In the genomic region with DNA sequence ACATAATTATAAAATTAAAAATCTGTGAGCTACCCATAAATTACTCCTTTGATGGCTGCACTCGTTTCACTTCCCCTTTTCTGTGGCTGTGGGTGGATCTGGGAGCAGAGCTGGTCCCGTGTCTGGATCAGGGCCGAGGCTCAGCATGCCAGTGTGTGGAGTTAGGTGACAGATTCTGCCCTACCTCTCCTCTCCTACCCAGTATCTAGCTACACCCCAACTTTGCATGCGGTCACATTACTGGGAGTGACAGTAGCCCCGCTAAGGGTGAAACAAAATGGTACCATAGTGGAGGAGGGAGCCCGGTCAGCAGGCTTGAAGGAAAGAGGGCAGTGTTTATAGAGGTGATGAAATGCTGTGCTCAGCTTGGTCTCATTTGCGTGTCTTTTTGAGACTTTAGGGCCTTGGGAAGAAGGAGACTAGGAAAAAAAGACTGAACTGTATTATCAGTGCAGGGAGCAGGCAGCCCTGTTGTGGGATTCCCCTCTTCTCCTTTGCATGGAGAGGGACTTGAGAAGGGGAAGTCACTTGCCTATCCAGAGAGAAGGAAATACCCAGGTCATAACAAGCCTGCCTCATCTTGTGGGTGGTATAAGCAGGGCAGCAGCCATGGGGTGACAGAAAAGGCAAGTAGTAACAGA, we compare ENCODE assay signal across 8 cellular contexts. TPM values are rescaled to one million over a fixed set of nuclear protein-coding genes. Genes with fewer than 3 reads are reported as not detected.
A peak's percentile ranks its signal among the peaks of the same experiment; 100 is the strongest.
DNase-seq lines count a peak whose midpoint lies in the region; ATAC-seq and TF ChIP-seq lines count a peak whose summit lies in the region.

No MANE protein-coding gene starts in this region.

- H3K9me3 ChIP-seq in CD8-positive, alpha-beta memory T cell (ENCODE audit: low read length), result no peaks in the 10 kb centered on the region
- no peaks in the 10 kb centered on the region for H3K9me3 ChIP-seq in gastroesophageal sphincter
- H3K9me3 ChIP-seq in testis, result no peaks in the 10 kb centered on the region

- no peak overlapping the region for H3K4me3 ChIP-seq in CD8-positive, alpha-beta memory T cell (ENCODE audit: low read length)
- H3K4me3 ChIP-seq in gastroesophageal sphincter (no peak overlapping the region), testis (no peak overlapping the region)

- no peak for TF ChIP-seq EP300 in gastroesophageal sphincter (IDR thresholded peaks at IDR 0.05)

- H3K27ac Mint-ChIP-seq in CD8-positive, alpha-beta memory T cell, result peak overlapping the region in 5 of 8 donors; percentile 1 to 64 (median 22)

- H3K9me3 Mint-ChIP-seq in CD8-positive, alpha-beta memory T cell, result no peaks in the 10 kb centered on the region

- no peak overlapping the region for H3K4me3 Mint-ChIP-seq in CD8-positive, alpha-beta memory T cell

- intact Hi-C loops in testis (cut with DNase I; ENCODE audit: low total_unique reads), result no loop called here

- H3K4me1 ChIP-seq in CD8-positive, alpha-beta memory T cell (ENCODE audit: insufficient read depth, low read length), result no peaks in the 10 kb centered on the region
- peaks cover 12 to 73% (median 17%) of the 10 kb centered on the region in 3 donors for H3K4me1 ChIP-seq in gastroesophageal sphincter
- peaks cover 10% of the 10 kb centered on the region for H3K4me1 ChIP-seq in testis

- no peak for TF ChIP-seq POLR2A in gastroesophageal sphincter (IDR thresholded peaks at IDR 0.05)
- no peak for TF ChIP-seq POLR2A in testis (IDR thresholded peaks at IDR 0.05)

- H3K36me3 Mint-ChIP-seq in CD8-positive, alpha-beta memory T cell, result peaks cover 0 to 2% (median 0%) of the 10 kb centered on the region in 3 donors

- no peaks in the 10 kb centered on the region for H3K36me3 ChIP-seq in CD8-positive, alpha-beta memory T cell (ENCODE audit: insufficient read depth, low read length)
- no peaks in the 10 kb centered on the region for H3K36me3 ChIP-seq in gastroesophageal sphincter
- H3K36me3 ChIP-seq in testis (ENCODE audit: low read depth, missing control alignments), result no peaks in the 10 kb centered on the region

- no peaks in the 10 kb centered on the region for H3K27me3 Mint-ChIP-seq in CD8-positive, alpha-beta memory T cell

- no peak overlapping the region for H3K27ac ChIP-seq in CD8-positive, alpha-beta memory T cell (ENCODE audit: low read depth, low read length)
- H3K27ac ChIP-seq in gastroesophageal sphincter (peak overlapping the region in 3 of 4 donors; percentile 1 to 33 (median 2)), testis (no peak overlapping the region)

- ATAC-seq in GM19397 (IDR thresholded peaks at IDR 0.05; ENCODE audit: unreplicated experiment) (peak; percentile 59), HG03342 (IDR thresholded peaks at IDR 0.05; ENCODE audit: unreplicated experiment) (peak; percentile 62), gastroesophageal sphincter (peak; percentile 54)

- no peak for DNase-seq in CD8-positive, alpha-beta memory T cell
- DNase-seq in GM10248 (ENCODE audit: extremely low spot score) (no peak), testis (no peak), nucleus accumbens (lab: John Stamatoyannopoulos, UW) (no peak), SW 1271 (lab: John Stamatoyannopoulos, UW) (no peak)

- CTCF ChIA-PET in CD8-positive, alpha-beta memory T cell (lab: Charles Lee), result no interaction called here
- CTCF ChIA-PET in GM10248 (lab: Yijun Ruan, JAX), result interaction anchor here (1.5 to 3.9 kb wide), 6 partner anchors 9 to 86 kb away, joined by 4 to 21 read pairs (median 7); no protein-coding TSS in a partner anchor

- peaks cover 16 to 24% (median 17%) of the 10 kb centered on the region in 3 donors for H3K4me1 Mint-ChIP-seq in CD8-positive, alpha-beta memory T cell

- WGBS in gastroesophageal sphincter (ENCODE audit: low coverage in 1 of 2), 2 donors, result 53 to 75% methylated on average over 6 to 7 of the region's 7 CpGs
- WGBS in testis, 2 donors, result 74 to 77% methylated on average over 7 of the region's 7 CpGs

- H3K27me3 ChIP-seq in CD8-positive, alpha-beta memory T cell (ENCODE audit: insufficient read depth, low read length, poor library complexity, severe bottlenecking), result no peaks in the 10 kb centered on the region
- H3K27me3 ChIP-seq in gastroesophageal sphincter (no peaks in the 10 kb centered on the region), testis (no peaks in the 10 kb centered on the region)

- POLR2A ChIA-PET in CD8-positive, alpha-beta memory T cell (lab: Charles Lee), result no interaction called here
- POLR2A ChIA-PET in GM10248 (lab: Yijun Ruan, JAX), result no interaction called here

- no peak for TF ChIP-seq CTCF in gastroesophageal sphincter (IDR thresholded peaks at IDR 0.05)
- no peak for TF ChIP-seq CTCF in GM10248 (IDR thresholded peaks at IDR 0.05; ENCODE audit: control extremely low read depth, extremely low read depth, low read depth, missing control alignments)
- no peak for TF ChIP-seq CTCF in testis (IDR thresholded peaks at IDR 0.05)

RNA-seq across cellular contexts. Expression of a gene that starts 48.4 kb away (rescaled TPM):
- 1 to 10 TPM; 8.6 to 9.7 TPM for total RNA-seq in CD8-positive, alpha-beta memory T cell
- 14.0 TPM for polyA plus RNA-seq in CD8-positive, alpha-beta memory T cell
- total RNA-seq in gastroesophageal sphincter (100 to 1,000 TPM; 153 to 404 (median 215) TPM), testis (100 to 1,000 TPM in 1 of 2 donors, 10 to 100 TPM in 1; 83.5 to 108 TPM)
- polyA plus RNA-seq in testis (ENCODE audit: insufficient read depth, low read depth, low replicate concordance), result 17.4 TPM

Comparison
In these comparisons a context has a peak if more than half of its experiments do, and no peak if none do; other contexts are left out.
1. H3K27ac ChIP-seq: peak in gastroesophageal sphincter (3 of 4); none in CD8-positive, alpha-beta memory T cell (single experiment) and testis (0 of 2).
2. RNA of a gene that starts 48.4 kb away (total RNA-seq): 153 to 404 TPM in gastroesophageal sphincter and 83.5 to 108 TPM in testis; 8.6 to 9.7 TPM in CD8-positive, alpha-beta memory T cell; every median in the first group is over 4 times any median in the second.
3. Peak in every context shown above with its lines, with median percentiles within 50 percentile points of each other: ATAC-seq.